In genomic region chr7:28332031-28332430, GRCh38 we compare ENCODE assay signal across 28 cellular contexts.
"Had no signal": no experiment of that assay in that cellular context is flagged by ENCODE, and none has a peak within 500 bp of the region (broad histone marks: within the 10 kb centered on the region; RNA-seq: fewer than 3 reads in every experiment).

No MANE protein-coding gene starts in this region.

- H3K4me2 ChIP-seq: neural progenitor cell, smooth muscle cell had no signal

- H3K9ac ChIP-seq: neural progenitor cell had no signal

- H3K27me3 ChIP-seq: neural progenitor cell, right atrium auricular region, right lobe of liver, tibial nerve, uterus had no signal

- H3K36me3 ChIP-seq: left ventricle myocardium inferior, neural progenitor cell, neutrophil, right atrium auricular region, right lobe of liver, tibial nerve, uterus had no signal

- H3K9me3 Mint-ChIP-seq: immature natural killer cell, natural killer cell had no signal

- H3K27me3 Mint-ChIP-seq: stimulated activated memory B cell treated with anti-CD40 and anti-IgM and Interleukin-4, amounts not matched to agents 10 μg/mL and 1 μg/mL and 100 μg/mL, for 72 hours; stimulated activated naive CD8-positive, alpha-beta T cell treated with anti-CD3 and anti-CD28 coated beads, Interleukin-15, amount 100 ng/mL, for 72 hours; type B pancreatic cell had no signal

- H3K9me3 ChIP-seq: left ventricle myocardium inferior, neutrophil, right atrium auricular region, uterus had no signal

- H2AFZ ChIP-seq: neural progenitor cell had no signal

- H3K36me3 Mint-ChIP-seq: immature natural killer cell; naive B cell; natural killer cell; neural progenitor cell; stimulated activated memory B cell treated with anti-CD40 and anti-IgM and Interleukin-4, amounts not matched to agents 10 μg/mL and 1 μg/mL and 100 μg/mL, for 72 hours; type B pancreatic cell had no signal

- H3K27ac ChIP-seq: left ventricle myocardium inferior, neural progenitor cell, neutrophil, right atrium auricular region, right lobe of liver, tibial nerve, uterus had no signal

- H3K4me3 ChIP-seq: left ventricle myocardium inferior, lung, neural progenitor cell, right atrium auricular region, right lobe of liver, smooth muscle cell, tibial nerve, uterus had no signal

- H3K4me1 ChIP-seq: neural progenitor cell, right lobe of liver, uterus had no signal

- H3K4me1 Mint-ChIP-seq: neural progenitor cell had no signal

- H3K27ac Mint-ChIP-seq: mesothelial cell of epicardium; natural killer cell; nephron progenitor cell; neural progenitor cell; progenitor cell of endocrine pancreas; stimulated activated memory B cell treated with anti-CD40 and anti-IgM and Interleukin-4, amounts not matched to agents 10 μg/mL and 1 μg/mL and 100 μg/mL, for 72 hours; stimulated activated naive CD8-positive, alpha-beta T cell treated with anti-CD3 and anti-CD28 coated beads, Interleukin-15, amount 100 ng/mL, for 72 hours; type B pancreatic cell had no signal

- DNase-seq: hypothalamus; immature natural killer cell; kidney; left ventricle myocardium inferior; mesendoderm; naive B cell; natural killer cell; nephron progenitor cell; occipital lobe; right lobe of liver; stimulated activated CD4-positive, alpha-beta T cell treated with anti-CD3 and anti-CD28 coated beads, Interleukin-1b, Interleukin-23, amount 100 ng/mL, for 48 hours; stimulated activated CD4-positive, alpha-beta T cell treated with anti-CD3 and anti-CD28 coated beads, Interleukin-2, amount 100 ng/mL, for 48 hours; stimulated activated CD4-positive, alpha-beta T cell treated with anti-CD3 and anti-CD28 coated beads, Interleukin-4, amount 100 ng/mL, for 4 hours; stimulated activated CD8-positive, alpha-beta memory T cell treated with anti-CD3 and anti-CD28 coated beads, Interleukin-4, amount 100 ng/mL, for 48 hours; stimulated activated naive CD4-positive, alpha-beta T cell treated with Interleukin-2 at 50 U/mL for 16 hours; stimulated activated naive CD8-positive, alpha-beta T cell treated with anti-CD3 and anti-CD28 coated beads, Interleukin-15, amount 100 ng/mL, for 72 hours; substantia nigra; uterus had no signal

- H3K4me3 Mint-ChIP-seq: mesothelial cell of epicardium; naive B cell; natural killer cell; nephron progenitor cell; neural progenitor cell; stimulated activated memory B cell treated with anti-CD40 and anti-IgM and Interleukin-4, amounts not matched to agents 10 μg/mL and 1 μg/mL and 100 μg/mL, for 72 hours; stimulated activated naive CD8-positive, alpha-beta T cell treated with anti-CD3 and anti-CD28 coated beads, Interleukin-15, amount 100 ng/mL, for 72 hours; type B pancreatic cell had no signal
